ENCODE assay signal across 22 cellular contexts in the genomic region with DNA sequence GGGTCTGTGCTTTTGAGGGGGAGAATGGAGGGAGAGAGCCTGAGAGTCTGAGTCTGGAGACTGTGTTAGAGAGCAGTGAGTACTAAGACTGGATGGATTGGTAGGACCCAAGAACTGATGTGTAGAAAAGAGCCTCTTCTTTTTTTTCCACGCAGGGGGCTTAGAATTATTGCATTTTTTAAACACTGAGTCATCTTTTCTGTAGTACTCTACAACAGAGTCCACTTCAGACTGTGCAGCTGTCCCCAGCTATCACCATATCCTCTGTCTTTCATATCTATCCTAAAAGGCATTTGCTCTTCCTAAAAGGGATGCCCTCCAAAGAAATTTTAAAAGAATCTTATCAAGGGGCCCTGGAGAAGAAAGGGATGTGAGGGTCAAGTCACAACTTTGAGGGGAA.
A peak's percentile ranks its signal among the peaks of the same experiment; 100 is the strongest.
DNase-seq lines count a peak whose midpoint lies in the region; ATAC-seq and TF ChIP-seq lines count a peak whose summit lies in the region.
"Had no signal": no experiment of that assay in that cellular context is flagged by ENCODE, and none has a peak within 500 bp of the region (broad histone marks: within the 10 kb centered on the region; RNA-seq: fewer than 3 reads in every experiment).

No MANE protein-coding gene starts in this region.

- H3K27me3 ChIP-seq in SK-N-SH (ENCODE audit: insufficient read depth) (no peaks in the 10 kb centered on the region), mesenchymal stem cell (ENCODE audit: control insufficient read depth in 1 of 2, insufficient read depth in 1 of 2, low read length in 2 of 2) (peaks cover 0 to 6% of the 10 kb centered on the region in 2 experiments)
- H3K27me3 ChIP-seq: BLaER1, MG63, Peyer's patch had no signal

- no peaks in the 10 kb centered on the region for H3K9me3 Mint-ChIP-seq in activated T-helper 1 cell treated with anti-CD3 and anti-CD28 coated beads, Interleukin-12 subunit alpha, Interleukin-12 subunit beta, Interleukin-2, Interleukin-4 antibody, amounts not matched to agents 30 ng/mL and 10 ng/mL and 1 ng/mL, durations not matched to agents 14 hours and 24 hours and 36 hours

- CTCF ChIA-PET in SK-N-SH (lab: Yijun Ruan, JAX): no interaction called here

- H3K9me3 ChIP-seq in SK-N-SH (no peaks in the 10 kb centered on the region), mesenchymal stem cell (ENCODE audit: control insufficient read depth, low read length) (no peaks in the 10 kb centered on the region)
- H3K9me3 ChIP-seq: BLaER1, MG63, Peyer's patch had no signal

- TF ChIP-seq CTCF in SK-N-SH (IDR thresholded peaks at IDR 0.05): no peak

- H4K8ac ChIP-seq in mesenchymal stem cell (ENCODE audit: low read length): no peak overlapping the region

- H4K20me1 ChIP-seq in SK-N-SH (ENCODE audit: insufficient read depth): no peaks in the 10 kb centered on the region
- H4K20me1 ChIP-seq: BLaER1 had no signal

- H2AFZ ChIP-seq in SK-N-SH (ENCODE audit: low read depth) (no peak overlapping the region), mesenchymal stem cell (ENCODE audit: low read depth, low read length) (no peak overlapping the region)

- POLR2A ChIA-PET in SK-N-SH (lab: Yijun Ruan, JAX): no interaction called here

- no peak overlapping the region for H3K4ac ChIP-seq in mesenchymal stem cell (ENCODE audit: low read depth in 1 of 2, low read length in 2 of 2)

- intact Hi-C loops in activated T-helper 1 cell treated with anti-CD3 and anti-CD28 coated beads, Interleukin-12 subunit alpha, Interleukin-12 subunit beta, Interleukin-2, Interleukin-4 antibody, amounts not matched to agents 30 ng/mL and 10 ng/mL and 1 ng/mL, durations not matched to agents 14 hours and 24 hours and 36 hours (cut with micrococcal nuclease): no loop called here

- 44% methylated on average over 1 of the region's 1 CpG for WGBS in SK-N-SH (ENCODE audit: low lambda C conversion rate)
- WGBS in mesenchymal stem cell: 0% methylated on average over 1 of the region's 1 CpG

- no peak overlapping the region for H2BK120ac ChIP-seq in mesenchymal stem cell (ENCODE audit: low read depth, low read length)

- no peak overlapping the region for H2BK5ac ChIP-seq in mesenchymal stem cell (ENCODE audit: low read depth, low read length, poor library complexity, severe bottlenecking)

- no peaks in the 10 kb centered on the region for H3K36me3 Mint-ChIP-seq in activated T-helper 1 cell treated with anti-CD3 and anti-CD28 coated beads, Interleukin-12 subunit alpha, Interleukin-12 subunit beta, Interleukin-2, Interleukin-4 antibody, amounts not matched to agents 30 ng/mL and 10 ng/mL and 1 ng/mL, durations not matched to agents 14 hours and 24 hours and 36 hours (ENCODE audit: low read depth)
- H3K36me3 Mint-ChIP-seq: CD4-positive, CD25-positive, alpha-beta regulatory T cell had no signal

- H3K79me1 ChIP-seq in mesenchymal stem cell (replicated peaks; ENCODE audit: low read length, poor library complexity, severe bottlenecking): no peaks in the 10 kb centered on the region

- no peak overlapping the region for H2BK12ac ChIP-seq in mesenchymal stem cell (ENCODE audit: low read length in 2 of 2)

- no peak for TF ChIP-seq RAD21 in SK-N-SH (IDR thresholded peaks at IDR 0.05; ENCODE audit: low read length)

- H3K27ac Mint-ChIP-seq in activated T-helper 1 cell treated with anti-CD3 and anti-CD28 coated beads, Interleukin-12 subunit alpha, Interleukin-12 subunit beta, Interleukin-2, Interleukin-4 antibody, amounts not matched to agents 30 ng/mL and 10 ng/mL and 1 ng/mL, durations not matched to agents 14 hours and 24 hours and 36 hours: no peak overlapping the region
- H3K27ac Mint-ChIP-seq: CD4-positive, CD25-positive, alpha-beta regulatory T cell had no signal

- H2BK15ac ChIP-seq in mesenchymal stem cell (ENCODE audit: low read depth, poor library complexity, severe bottlenecking): no peak overlapping the region

- no peaks in the 10 kb centered on the region for H3K9me2 ChIP-seq in SK-N-SH

- H3K4me1 Mint-ChIP-seq in activated T-helper 1 cell treated with anti-CD3 and anti-CD28 coated beads, Interleukin-12 subunit alpha, Interleukin-12 subunit beta, Interleukin-2, Interleukin-4 antibody, amounts not matched to agents 30 ng/mL and 10 ng/mL and 1 ng/mL, durations not matched to agents 14 hours and 24 hours and 36 hours (ENCODE audit: low read depth): no peaks in the 10 kb centered on the region
- H3K4me1 Mint-ChIP-seq: CD4-positive, CD25-positive, alpha-beta regulatory T cell had no signal

- H3K27me3 Mint-ChIP-seq in activated T-helper 1 cell treated with anti-CD3 and anti-CD28 coated beads, Interleukin-12 subunit alpha, Interleukin-12 subunit beta, Interleukin-2, Interleukin-4 antibody, amounts not matched to agents 30 ng/mL and 10 ng/mL and 1 ng/mL, durations not matched to agents 14 hours and 24 hours and 36 hours (ENCODE audit: insufficient read depth): no peaks in the 10 kb centered on the region
- H3K27me3 Mint-ChIP-seq: CD4-positive, CD25-positive, alpha-beta regulatory T cell had no signal

- no peak for TF ChIP-seq EP300 in SK-N-SH (IDR thresholded peaks at IDR 0.05; ENCODE audit: borderline replicate concordance in 1 of 2, low read depth in 1 of 2, low read length in 1 of 2)

- DNase-seq in SK-N-SH (no peak), RPMI7951 (ENCODE audit: low read depth) (peak; percentile 10), mesenchymal stem cell (peak; percentile 15), NCI-H128 (lab: John Stamatoyannopoulos, UW; ENCODE audit: unreplicated experiment) (no peak)
- no peak for DNase-seq in activated T-helper 1 cell treated with anti-CD3 and anti-CD28 coated beads, Interleukin-12 subunit alpha, Interleukin-12 subunit beta, Interleukin-2, Interleukin-4 antibody, amounts not matched to agents 30 ng/mL and 10 ng/mL and 1 ng/mL, durations not matched to agents 14 hours and 24 hours and 36 hours (ENCODE audit: low spot score)
- DNase-seq: CD4-positive, CD25-positive, alpha-beta regulatory T cell; GF-D8; Kasumi-1; MG63; NCI-H1105 treated with DMSO at 0.1 percent for 48 hours; NCI-H2029; NCI-H446 treated with DMSO at 0.1 percent for 48 hours; NCI-H526; NCI-H82; OCI-M1; Peyer's patch; SIG-M5 had no signal

- H3K4me3 ChIP-seq in SK-N-SH (ENCODE audit: low read depth in 2 of 2, low read length in 1 of 2) (no peak overlapping the region), mesenchymal stem cell (ENCODE audit: insufficient read depth in 1 of 2, low read depth in 1 of 2, low read length in 2 of 2) (no peak overlapping the region)
- H3K4me3 ChIP-seq: BLaER1, K562, MG63, Peyer's patch had no signal

- no peak overlapping the region for H3K9ac ChIP-seq in SK-N-SH
- H3K9ac ChIP-seq in mesenchymal stem cell (ENCODE audit: low read length): no peak overlapping the region
- H3K9ac ChIP-seq: BLaER1 had no signal

- no peaks in the 10 kb centered on the region for H3F3A ChIP-seq in SK-N-SH (replicated peaks; ENCODE audit: insufficient read depth)

- no peak overlapping the region for H4K91ac ChIP-seq in mesenchymal stem cell (ENCODE audit: low read length)

- H3K27ac ChIP-seq in SK-N-SH (ENCODE audit: low read depth in 2 of 2, low read length in 1 of 2) (no peak overlapping the region), mesenchymal stem cell (ENCODE audit: low read length, poor library complexity, severe bottlenecking) (no peak overlapping the region)
- H3K27ac ChIP-seq: BLaER1, Peyer's patch had no signal

- H3K18ac ChIP-seq in mesenchymal stem cell (ENCODE audit: low read depth in 1 of 2, low read length in 2 of 2): no peak overlapping the region

- no peak overlapping the region for H3K14ac ChIP-seq in mesenchymal stem cell (ENCODE audit: low read length in 2 of 2)

- no peak overlapping the region for H2AK5ac ChIP-seq in mesenchymal stem cell (ENCODE audit: low read length, severe bottlenecking)

- H3K36me3 ChIP-seq in SK-N-SH (replicated peaks in 1 of 2; ENCODE audit: control insufficient read depth in 1 of 2, insufficient read depth in 2 of 2, low read length in 1 of 2): no peaks in the 10 kb centered on the region
- no peaks in the 10 kb centered on the region for H3K36me3 ChIP-seq in mesenchymal stem cell (ENCODE audit: control insufficient read depth in 1 of 2, insufficient read depth in 2 of 2, low read depth in 1 of 2, low read length in 2 of 2)
- H3K36me3 ChIP-seq: BLaER1, MG63, Peyer's patch had no signal

- no peak overlapping the region for H3K4me2 ChIP-seq in SK-N-SH
- H3K4me2 ChIP-seq in mesenchymal stem cell (ENCODE audit: low read length, poor library complexity, severe bottlenecking): no peak overlapping the region
- H3K4me2 ChIP-seq: BLaER1 had no signal

- H3K79me2 ChIP-seq in SK-N-SH (ENCODE audit: insufficient read depth): no peaks in the 10 kb centered on the region

- ATAC-seq in SK-N-SH treated with all-trans-retinoic acid at 6 μM for 48 hours: peak; percentile 30; the same call in 1 of the 3 replicates
- ATAC-seq in GM18909 (IDR thresholded peaks at IDR 0.05; ENCODE audit: poor library complexity, unreplicated experiment): no peak
- ATAC-seq: HepG2, K562 had no signal

- H3K23ac ChIP-seq in mesenchymal stem cell (ENCODE audit: low read length in 2 of 2): no peak overlapping the region

- H3K4me1 ChIP-seq in SK-N-SH (ENCODE audit: control insufficient read depth in 1 of 2, insufficient read depth in 2 of 2, low read depth in 1 of 2, low read length in 1 of 2): no peaks in the 10 kb centered on the region; a peak in 2 of 4 replicates
- H3K4me1 ChIP-seq in mesenchymal stem cell (ENCODE audit: control insufficient read depth, insufficient read depth, low read depth, low read length): no peaks in the 10 kb centered on the region
- H3K4me1 ChIP-seq: Peyer's patch had no signal

- H3K4me3 Mint-ChIP-seq in activated T-helper 1 cell treated with anti-CD3 and anti-CD28 coated beads, Interleukin-12 subunit alpha, Interleukin-12 subunit beta, Interleukin-2, Interleukin-4 antibody, amounts not matched to agents 30 ng/mL and 10 ng/mL and 1 ng/mL, durations not matched to agents 14 hours and 24 hours and 36 hours: no peak overlapping the region
- H3K4me3 Mint-ChIP-seq: CD4-positive, CD25-positive, alpha-beta regulatory T cell had no signal

Comparison
In these comparisons a context has a peak if more than half of its experiments do, and no peak if none do; other contexts are left out.
1. DNase-seq: peak in RPMI7951 (single experiment) and mesenchymal stem cell (single experiment); none in SK-N-SH (single experiment), NCI-H128 (single experiment) and activated T-helper 1 cell treated with anti-CD3 and anti-CD28 coated beads, Interleukin-12 subunit alpha, Interleukin-12 subunit beta, Interleukin-2, Interleukin-4 antibody, amounts not matched to agents 30 ng/mL and 10 ng/mL and 1 ng/mL, durations not matched to agents 14 hours and 24 hours and 36 hours (single experiment).